In genomic region chr22:31754813-31755212, GRCh38 we compare ENCODE assay signal across 8 cellular contexts. TPM values are rescaled to one million over a fixed set of nuclear protein-coding genes. Genes with fewer than 3 reads are reported as not detected.
DNase-seq lines count a peak whose midpoint lies in the region; ATAC-seq and TF ChIP-seq lines count a peak whose summit lies in the region.

No MANE protein-coding gene starts in this region.

- H2AFZ ChIP-seq in smooth muscle cell (ENCODE audit: low read depth): peak overlapping the region; percentile 81

- H3K4me1 ChIP-seq in smooth muscle cell (ENCODE audit: low read depth): peaks cover 22% of the 10 kb centered on the region
- H3K4me1 ChIP-seq in ascending aorta: peaks cover 0 to 20% of the 10 kb centered on the region in 2 donors

- ATAC-seq in activated B cell treated with CpG ODN at 0.5 μM for 24 hours (ENCODE audit: low read depth) (no peak), GM21528 (IDR thresholded peaks at IDR 0.05; ENCODE audit: low FRiP score, unreplicated experiment) (no peak), HG02840 (IDR thresholded peaks at IDR 0.05; ENCODE audit: low FRiP score, unreplicated experiment) (no peak)

- H3K27ac ChIP-seq in smooth muscle cell (ENCODE audit: low read depth) (peak overlapping the region; percentile 29), ascending aorta (peak overlapping the region in 1 of 2 donors; percentile 94)

- H3K9ac ChIP-seq in smooth muscle cell (ENCODE audit: low read depth): no peak overlapping the region

- H3K9me3 Mint-ChIP-seq in activated B cell treated with CpG ODN at 0.5 μM for 24 hours (no peaks in the 10 kb centered on the region), glutamatergic neuron (ENCODE audit: unreplicated experiment) (peaks cover 3% of the 10 kb centered on the region)

- DNase-seq in NCI-H748 (lab: John Stamatoyannopoulos, UW; ENCODE audit: unreplicated experiment): peak; percentile 9
- no peak for DNase-seq in NCI-H748 treated with DMSO at 0.1 percent for 48 hours (lab: John Stamatoyannopoulos, UW)
- no peak for DNase-seq in activated B cell treated with CpG ODN at 0.5 μM for 24 hours
- DNase-seq in glutamatergic neuron: no peak
- no peak for DNase-seq in smooth muscle cell (lab: John Stamatoyannopoulos, UW; ENCODE audit: unreplicated experiment)
- no peak for DNase-seq in ascending aorta (ENCODE audit: low spot score in 2 of 2)

- H3K79me2 ChIP-seq in smooth muscle cell (ENCODE audit: low read depth): no peaks in the 10 kb centered on the region

- H3K4me3 Mint-ChIP-seq in activated B cell treated with CpG ODN at 0.5 μM for 24 hours: peak overlapping the region; percentile 94
- peak overlapping the region; percentile 95 for H3K4me3 Mint-ChIP-seq in glutamatergic neuron (ENCODE audit: unreplicated experiment)

- peaks cover 5% of the 10 kb centered on the region for H3F3A ChIP-seq in smooth muscle cell (ENCODE audit: low read depth)

- H3K9me3 ChIP-seq in smooth muscle cell (replicated peaks; ENCODE audit: low read depth) (no peaks in the 10 kb centered on the region), ascending aorta (no peaks in the 10 kb centered on the region)

- H3K4me1 Mint-ChIP-seq in activated B cell treated with CpG ODN at 0.5 μM for 24 hours (peaks cover 38% of the 10 kb centered on the region), glutamatergic neuron (ENCODE audit: low read depth, unreplicated experiment) (peaks cover 9% of the 10 kb centered on the region)

- 58% methylated on average over 6 of the region's 6 CpGs for WGBS in smooth muscle cell (ENCODE audit: low lambda C conversion rate)

- CTCF ChIA-PET in activated B cell treated with CpG ODN at 0.5 μM for 24 hours (lab: Charles Lee): no interaction called here

- no peaks in the 10 kb centered on the region for H3K36me3 ChIP-seq in smooth muscle cell (ENCODE audit: low read depth)
- peaks cover 5 to 8% of the 10 kb centered on the region in 2 donors for H3K36me3 ChIP-seq in ascending aorta

- no peak for TF ChIP-seq CTCF in activated B cell treated with CpG ODN at 0.5 μM for 24 hours (IDR thresholded peaks at IDR 0.05)
- TF ChIP-seq CTCF in glutamatergic neuron (IDR thresholded peaks at IDR 0.05; ENCODE audit: partially characterized antibody, unreplicated experiment): no peak
- TF ChIP-seq CTCF in smooth muscle cell (IDR thresholded peaks at IDR 0.05; ENCODE audit: borderline replicate concordance, insufficient read depth, poor library complexity, severe bottlenecking): no peak
- TF ChIP-seq CTCF in ascending aorta (IDR thresholded peaks at IDR 0.05): no peak

- H3K36me3 Mint-ChIP-seq in activated B cell treated with CpG ODN at 0.5 μM for 24 hours (ENCODE audit: low read depth) (peaks cover 26% of the 10 kb centered on the region), glutamatergic neuron (ENCODE audit: unreplicated experiment) (no peaks in the 10 kb centered on the region)

- H3K27me3 Mint-ChIP-seq in activated B cell treated with CpG ODN at 0.5 μM for 24 hours (no peaks in the 10 kb centered on the region), glutamatergic neuron (ENCODE audit: unreplicated experiment) (no peaks in the 10 kb centered on the region)

- intact Hi-C loops in activated B cell treated with CpG ODN at 0.5 μM for 24 hours (cut with micrococcal nuclease): loop anchor here (2.0 to 10.0 kb wide), 4 partner anchors 36 to 788 kb away; partner anchors contain the start of genes MORC2, RTCB and TUG1
- intact Hi-C loops in ascending aorta (cut with DNase I): loop anchor here (5.0 kb wide), 1 partner anchor 73 kb away; no protein-coding TSS in a partner anchor

- H3K4me3 ChIP-seq in smooth muscle cell (peak overlapping the region; percentile 60), ascending aorta (no peak overlapping the region)

- no peaks in the 10 kb centered on the region for H3K27me3 ChIP-seq in smooth muscle cell (ENCODE audit: low read depth)
- no peaks in the 10 kb centered on the region for H3K27me3 ChIP-seq in ascending aorta

- POLR2A ChIA-PET in activated B cell treated with CpG ODN at 0.5 μM for 24 hours (lab: Charles Lee): interaction anchor here (0.7 to 2.7 kb wide), 3 partner anchors 27 to 382 kb away, joined by 3 to 10 read pairs (median 3); partner anchors contain the start of gene PISD

- peak overlapping the region; percentile 91 for H3K4me2 ChIP-seq in smooth muscle cell

- no peaks in the 10 kb centered on the region for H4K20me1 ChIP-seq in smooth muscle cell (ENCODE audit: low read depth)

- H3K27ac Mint-ChIP-seq in activated B cell treated with CpG ODN at 0.5 μM for 24 hours: peak overlapping the region; percentile 100
- H3K27ac Mint-ChIP-seq in glutamatergic neuron (ENCODE audit: unreplicated experiment): no peak overlapping the region

RNA-seq across cellular contexts. Expression of gene DEPDC5, which starts 1.0 kb away (rescaled TPM):
- 68.4 and 79.1 TPM in 2 replicates for total RNA-seq in activated B cell treated with CpG ODN at 0.5 μM for 24 hours
- 32.0 TPM for total RNA-seq in glutamatergic neuron (ENCODE audit: unreplicated experiment)
- 11.6 and 22.3 TPM in 2 replicates for total RNA-seq in smooth muscle cell
- 8.5 and 10.2 TPM in 2 replicates for polyA plus RNA-seq in smooth muscle cell
- total RNA-seq in ascending aorta: 5.2 TPM

RNA-seq across cellular contexts. Expression of gene PRR14L, which starts 4.9 kb away (rescaled TPM):
- total RNA-seq in activated B cell treated with CpG ODN at 0.5 μM for 24 hours (49.7 and 59.5 TPM in 2 replicates), glutamatergic neuron (ENCODE audit: unreplicated experiment) (104 TPM), smooth muscle cell (20.6 and 22.4 TPM in 2 replicates), ascending aorta (17.2 TPM)
- 9.2 and 12.8 TPM in 2 replicates for polyA plus RNA-seq in smooth muscle cell
